8 cellular contexts compared by ENCODE assay signal in genomic region chrX:24169211-24169610, GRCh38.
DNase-seq lines count a peak whose midpoint lies in the region; ATAC-seq lines count a peak whose summit lies in the region.

No MANE protein-coding gene starts in this region.

- peak overlapping the region; percentile 61 for H3K27ac Mint-ChIP-seq in memory B cell

- H3K9me3 Mint-ChIP-seq in memory B cell = no peaks in the 10 kb centered on the region

- no peaks in the 10 kb centered on the region for H3K27me3 ChIP-seq in HUES48 (ENCODE audit: control insufficient read depth, insufficient read depth, low read length)

- DNase-seq in memory B cell (ENCODE audit: low spot score in 2 of 2) = no peak
- DNase-seq in inferior parietal cortex (ENCODE audit: extremely low spot score) = no peak
- no peak for DNase-seq in caudate nucleus (lab: John Stamatoyannopoulos, UW)
- no peak for DNase-seq in stimulated activated naive CD4-positive, alpha-beta T cell treated with Interleukin-2 at 50 U/mL for 16 hours (lab: John Stamatoyannopoulos, UW)
- DNase-seq in ecto neural progenitor cell (ENCODE audit: low spot score) = no peak

- peaks cover 43% of the 10 kb centered on the region for H3K4me1 ChIP-seq in HUES48 (ENCODE audit: control insufficient read depth, insufficient read depth, low read length)

- H3K4me1 Mint-ChIP-seq in memory B cell = peaks cover 33% of the 10 kb centered on the region

- H3K36me3 Mint-ChIP-seq in memory B cell = peaks cover 8% of the 10 kb centered on the region

- H3K27ac ChIP-seq in HUES48 (ENCODE audit: low read depth, low read length) (peak overlapping the region; percentile 47), caudate nucleus (ENCODE audit: low read depth, low read length) (no peak overlapping the region)

- H3K4me3 ChIP-seq in HUES48 (ENCODE audit: low read depth, low read length) = no peak overlapping the region

- ATAC-seq in GM18520 (IDR thresholded peaks at IDR 0.05; ENCODE audit: unreplicated experiment) (peak; percentile 51), GM21723 (IDR thresholded peaks at IDR 0.05; ENCODE audit: unreplicated experiment) (peak; percentile 77), memory B cell (ENCODE audit: low read depth) (peak; percentile 93)

- 0 out of 2 replicates have a peak overlapping the region, but pooled peaks have one; percentile 21 for H3K9ac ChIP-seq in HUES48 (ENCODE audit: low read depth, low read length)

- H3K27me3 Mint-ChIP-seq in memory B cell = no peaks in the 10 kb centered on the region

- H3K9me3 ChIP-seq in HUES48 (ENCODE audit: control insufficient read depth, insufficient read depth, low read length) = no peaks in the 10 kb centered on the region

- H3K36me3 ChIP-seq in HUES48 (ENCODE audit: control insufficient read depth, insufficient read depth, low read length) = peaks cover 21% of the 10 kb centered on the region

- H3K4me3 Mint-ChIP-seq in memory B cell = peak overlapping the region; percentile 83
